Comparison of ENCODE assay signal across 8 cellular contexts in the genomic region with DNA sequence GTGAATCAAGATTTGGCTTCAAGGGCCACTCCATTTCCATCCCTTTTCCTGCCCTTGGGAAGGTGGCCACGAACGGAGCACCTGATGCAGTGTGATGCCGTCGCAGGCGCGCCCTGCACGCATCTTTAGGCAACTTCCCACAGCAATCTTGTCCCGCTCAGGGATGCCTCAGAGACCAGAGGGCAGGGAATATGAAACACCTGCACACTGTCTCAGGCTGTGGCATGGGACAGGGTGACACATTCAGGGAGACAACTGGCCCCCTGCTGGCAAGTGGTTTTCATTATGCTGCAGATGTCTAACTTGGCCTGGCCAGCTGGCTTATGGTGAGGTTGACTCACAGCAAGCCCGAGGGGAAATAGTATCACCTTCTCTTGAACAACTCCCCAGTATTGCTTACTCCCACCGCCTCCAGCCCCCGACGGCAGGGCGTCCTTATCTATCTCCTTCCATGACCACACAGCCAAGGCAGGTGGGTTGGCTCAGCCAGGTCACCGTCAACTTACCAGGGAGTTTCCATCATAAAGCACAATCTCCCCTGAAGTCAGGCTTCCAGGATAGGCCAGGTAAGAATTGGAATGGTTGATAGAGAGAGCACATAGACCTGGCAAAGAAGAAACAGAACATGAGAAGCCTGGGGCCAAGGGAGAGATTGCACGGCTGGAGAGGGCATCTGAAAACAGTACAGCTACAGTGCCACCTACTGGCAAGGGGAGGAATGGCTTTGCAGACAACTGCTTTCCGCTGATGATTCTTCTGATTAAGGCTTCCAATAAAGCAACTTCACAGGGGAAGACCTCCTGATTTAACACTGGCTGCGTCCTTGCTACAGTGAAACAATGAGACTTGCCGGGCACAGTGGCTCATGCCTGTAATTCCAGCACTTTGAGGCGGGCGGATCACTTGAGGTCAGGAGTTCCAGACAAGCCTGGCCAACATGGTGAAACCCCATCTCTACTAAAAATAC. TPM values are rescaled to one million over a fixed set of nuclear protein-coding genes. Genes with fewer than 3 reads are reported as not detected.
DNase-seq lines count a peak whose midpoint lies in the region; ATAC-seq, FAIRE-seq and TF ChIP-seq lines count a peak whose summit lies in the region.

No MANE protein-coding gene starts in this region.

- H3K9me3 ChIP-seq in mammary epithelial cell (replicated peaks; ENCODE audit: insufficient read depth, low read length) (no peaks in the 10 kb centered on the region), kidney (ENCODE audit: control insufficient read depth in 1 of 2, low read length in 2 of 2) (no peaks in the 10 kb centered on the region)

- no peaks in the 10 kb centered on the region for H4K20me1 ChIP-seq in mammary epithelial cell (ENCODE audit: insufficient read depth, low read length)

- no peaks in the 10 kb centered on the region for H3K9me3 Mint-ChIP-seq in WTC11

- in situ Hi-C loops in mammary epithelial cell (cut with MboI; ENCODE audit: low sequenced_read_pairs in 2 of 2) = loop anchor here (10.0 kb wide), 1 partner anchor 171 kb away; no protein-coding TSS in a partner anchor

- no peaks in the 10 kb centered on the region for H3K79me2 ChIP-seq in mammary epithelial cell (ENCODE audit: insufficient read depth, low read length)

- 47% methylated on average over 18 of the region's 20 CpGs for WGBS in mammary epithelial cell (ENCODE audit: low coverage, missing lambda C conversion rate)

- H3K4me3 ChIP-seq in mammary epithelial cell (replicated peaks in 1 of 3; ENCODE audit: insufficient read depth in 1 of 3, low read depth in 2 of 3, low read length in 3 of 3) (no peak overlapping the region), kidney (ENCODE audit: low read length in 2 of 2) (no peak overlapping the region)

- TF ChIP-seq CTCF in WTC11 (IDR thresholded peaks at IDR 0.05) (peak; percentile 96), mammary epithelial cell (conservative IDR thresholded peaks at IDR 0.05 in 1 of 2, IDR thresholded peaks at IDR 0.05 in 1 of 2; ENCODE audit: extremely low read depth in 1 of 2, insufficient read depth in 1 of 2, low read depth in 1 of 2, low read length in 2 of 2) (peak; percentile 94 to 96), kidney (IDR thresholded peaks at IDR 0.05; ENCODE audit: borderline replicate concordance, extremely low read depth, insufficient read depth) (peak; percentile 93)

- no peaks in the 10 kb centered on the region for H3K27me3 ChIP-seq in mammary epithelial cell (ENCODE audit: insufficient read depth, low read length)

- CTCF ChIA-PET in WTC11 (lab: Charles Lee) = interaction anchor here (0.6 to 3.7 kb wide), 22 partner anchors 9 to 299 kb away, joined by 3 to 33 read pairs (median 4); partner anchors contain the start of genes AMZ2 and WIPI1
- CTCF ChIA-PET in mammary epithelial cell (lab: Charles Lee; ENCODE audit: low non-redundant PET) = interaction anchor here (0.6 to 1.0 kb wide), 4 partner anchors 12 to 899 kb away, joined by 4 to 12 read pairs (median 5); no protein-coding TSS in a partner anchor

- H2AFZ ChIP-seq in mammary epithelial cell (ENCODE audit: low read depth, low read length) = peak overlapping the region; percentile 16

- BruUV-seq in mammary epithelial cell (replicated peaks; lab: Mats Ljungman, UMichigan) = no TSS peak

- H3K4me1 ChIP-seq in mammary epithelial cell (ENCODE audit: insufficient read depth, low read length) (peaks cover 5% of the 10 kb centered on the region), kidney (ENCODE audit: control insufficient read depth in 1 of 2, insufficient read depth in 1 of 2, low read depth in 1 of 2, low read length in 2 of 2) (peaks cover 7 to 11% of the 10 kb centered on the region in 2 donors)

- H3K27ac Mint-ChIP-seq in WTC11 = peak overlapping the region; percentile 87

- peaks cover 7% of the 10 kb centered on the region; the same call in 1 of the 2 replicates for H3K36me3 Mint-ChIP-seq in WTC11

- intact Hi-C loops in mammary epithelial cell (cut with micrococcal nuclease) = loop anchor here (1.0 kb wide), 3 partner anchors 20 to 264 kb away; no protein-coding TSS in a partner anchor
- intact Hi-C loops in kidney (cut with DNase I) = loop anchor here (10.0 kb wide), 1 partner anchor 171 kb away; no protein-coding TSS in a partner anchor

- no peak for FAIRE-seq in kidney (lab: Jason Lieb, UNC)

- no peaks in the 10 kb centered on the region for H3K27me3 Mint-ChIP-seq in WTC11 (ENCODE audit: low read depth)

- no peaks in the 10 kb centered on the region for H3K36me3 ChIP-seq in mammary epithelial cell (ENCODE audit: insufficient read depth, low read length)
- H3K36me3 ChIP-seq in kidney (ENCODE audit: control insufficient read depth in 1 of 2, insufficient read depth in 2 of 2, low read length in 2 of 2) = peaks cover 33 to 39% of the 10 kb centered on the region in 2 donors

- peak; percentile 44 for ATAC-seq in HG02852 (IDR thresholded peaks at IDR 0.05; ENCODE audit: unreplicated experiment)
- peak; percentile 83 for ATAC-seq in WTC11
- no peak for ATAC-seq in HG02938 (IDR thresholded peaks at IDR 0.05; ENCODE audit: unreplicated experiment)

- H3K27ac ChIP-seq in mammary epithelial cell (ENCODE audit: insufficient read depth, low read depth, low read length) (peak overlapping the region; percentile 15), kidney (ENCODE audit: low read depth in 2 of 2, low read length in 2 of 2) (no peak overlapping the region)

- dilution Hi-C loops in mammary epithelial cell (cut with HindIII; ENCODE audit: low sequenced_read_pairs) = no loop called here

- H3K9ac ChIP-seq in mammary epithelial cell (ENCODE audit: insufficient read depth, low read length) (no peak overlapping the region), kidney (ENCODE audit: low read length in 2 of 2) (no peak overlapping the region)

- H3K4me3 Mint-ChIP-seq in WTC11 = no peak overlapping the region

- POLR2A ChIA-PET in WTC11 (lab: Charles Lee) = interaction anchor here (0.8 kb wide), 1 partner anchor 21 kb away, joined by 3 read pairs; the partner anchor contains the start of gene WIPI1

- peak overlapping the region; percentile 24 for H3K4me2 ChIP-seq in mammary epithelial cell (ENCODE audit: insufficient read depth, low read depth, low read length)

- H3K4me1 Mint-ChIP-seq in WTC11 = peaks cover 26% of the 10 kb centered on the region

- peak; percentile 97 for DNase-seq in ELR (ENCODE audit: low read depth)
- DNase-seq in NCI-H2227 treated with DMSO at 0.1 percent for 48 hours (lab: John Stamatoyannopoulos, UW) = peak; percentile 76
- DNase-seq in WTC11 (ENCODE audit: low spot score) = peak; percentile 82
- DNase-seq in mammary epithelial cell = peak; percentile 62
- no peak for DNase-seq in kidney
- DNase-seq in stimulated activated CD4-positive, alpha-beta T cell treated with anti-CD3 and anti-CD28 coated beads, Interleukin-2, amount 100 ng/mL, for 48 hours = peak; percentile 79 to 83

TF ChIP-seq in WTC11, 78 proteins besides CTCF, POLR2A, EP300 and RAD21 (continues in another document):
- no peak for TF ChIP-seq TEAD4 (CRISPR knock-in tag; IDR thresholded peaks at IDR 0.05)
- peak; percentile 47; the same call in 1 of the 2 replicates for TF ChIP-seq NFE2L1 (CRISPR knock-in tag; IDR thresholded peaks at IDR 0.05)
- TF ChIP-seq TCF7 (CRISPR knock-in tag; IDR thresholded peaks at IDR 0.05; ENCODE audit: low read depth) = no peak
- TF ChIP-seq E2F4 (CRISPR knock-in tag; IDR thresholded peaks at IDR 0.05; ENCODE audit: borderline replicate concordance, low read depth) = no peak
- TF ChIP-seq ZNF317 (CRISPR knock-in tag; IDR thresholded peaks at IDR 0.05; ENCODE audit: borderline replicate concordance, low read depth) = no peak
- no peak for TF ChIP-seq NR1H2 (CRISPR knock-in tag; IDR thresholded peaks at IDR 0.05)
- TF ChIP-seq AR (CRISPR knock-in tag; IDR thresholded peaks at IDR 0.05) = no peak
- no peak for TF ChIP-seq EMX1 (CRISPR knock-in tag; IDR thresholded peaks at IDR 0.05)
- no peak for TF ChIP-seq NFYB (CRISPR knock-in tag; conservative IDR thresholded peaks at IDR 0.05; ENCODE audit: low read depth)

RNA-seq across cellular contexts. Expression of gene WIPI1, which starts 21.1 kb away (rescaled TPM):
- total RNA-seq in WTC11 (2021) (16.2 to 29.3 TPM (median 17.5 TPM) in 3 replicates), mammary epithelial cell (10 to 100 TPM; 44.9 to 79.0 TPM), kidney (41.2 TPM)
- polyA plus RNA-seq in mammary epithelial cell (40.2 TPM), kidney (ENCODE audit: insufficient read depth, low read depth, low replicate concordance) (40.9 TPM)
- polyA minus RNA-seq in mammary epithelial cell = 61.3 TPM
